ENCODE assay signal across 11 cellular contexts in genomic region chr5:98209418-98209817, GRCh38.
"Had no signal": no experiment of that assay in that cellular context is flagged by ENCODE, and none has a peak within 500 bp of the region (broad histone marks: within the 10 kb centered on the region; RNA-seq: fewer than 3 reads in every experiment).

No MANE protein-coding gene starts in this region.

- H3K27me3 ChIP-seq: adrenal gland, ascending aorta, body of pancreas, brain microvascular endothelial cell, breast epithelium, cardiac muscle cell had no signal

- H3K9me3 ChIP-seq: adrenal gland, ascending aorta, body of pancreas, breast epithelium had no signal

- ATAC-seq: activated naive CD4-positive, alpha-beta T cell treated with anti-CD3 and anti-CD28 coated beads, Interleukin-2, amount 50 U/mL, for 72 hours; activated naive CD8-positive, alpha-beta T cell treated with anti-CD3 and anti-CD28 coated beads, Interleukin-2, amount 50 U/mL, for 24 hours; activated T-cell treated with anti-CD3 and anti-CD28 coated beads, Interleukin-2, amount 50 U/mL, for 4 hours; activated T-cell treated with anti-CD3 and anti-CD28 coated beads, Interleukin-2, amount 50 U/mL, for 72 hours; activated T-helper 17 cell treated with anti-CD3 and anti-CD28 coated beads, Interleukin-2, amount 50 U/mL, for 72 hours; body of pancreas had no signal

- H3K36me3 ChIP-seq: adrenal gland, ascending aorta, brain microvascular endothelial cell, breast epithelium, cardiac muscle cell had no signal

- H3K27ac ChIP-seq: adrenal gland, ascending aorta, body of pancreas, brain microvascular endothelial cell, breast epithelium, cardiac muscle cell had no signal

- H3K4me3 ChIP-seq: adrenal gland, ascending aorta, body of pancreas, breast epithelium, cardiac muscle cell had no signal
